Comparison of ENCODE assay signal across 17 cellular contexts in genomic region chr9:115517335-115518075, GRCh38.
"Had no signal": no experiment of that assay in that cellular context is flagged by ENCODE, and none has a peak within 500 bp of the region (broad histone marks: within the 10 kb centered on the region; RNA-seq: fewer than 3 reads in every experiment).

No MANE protein-coding gene starts in this region.

- H3K4me3 ChIP-seq: lower lobe of right lung, mucosa of descending colon had no signal

- H3K4me1 Mint-ChIP-seq: activated naive CD4-positive, alpha-beta T cell treated with anti-CD3 and anti-CD28 coated beads, Interleukin-2, amount 50 U/mL, for 24 hours; immature natural killer cell; naive thymus-derived CD8-positive, alpha-beta T cell had no signal

- H3K27me3 ChIP-seq: brain microvascular endothelial cell had no signal

- H3K27ac ChIP-seq: brain microvascular endothelial cell, lower lobe of right lung, VCaP had no signal

- H3K27ac Mint-ChIP-seq: activated naive CD4-positive, alpha-beta T cell treated with anti-CD3 and anti-CD28 coated beads, Interleukin-2, amount 50 U/mL, for 24 hours; dendritic cell treated with granulocyte-macrophage colony-stimulating factor and Interleukin-4, amounts not matched to agents 40 ng/mL and 50 ng/mL, for 4 days; effector memory CD8-positive, alpha-beta T cell; immature natural killer cell; naive thymus-derived CD8-positive, alpha-beta T cell had no signal

- H3K9me3 ChIP-seq: lower lobe of right lung, mucosa of descending colon had no signal

- H3K36me3 Mint-ChIP-seq: activated naive CD4-positive, alpha-beta T cell treated with anti-CD3 and anti-CD28 coated beads, Interleukin-2, amount 50 U/mL, for 24 hours; immature natural killer cell; naive thymus-derived CD8-positive, alpha-beta T cell had no signal

- H3K4me1 ChIP-seq: lower lobe of right lung had no signal

- ATAC-seq: effector memory CD8-positive, alpha-beta T cell; left cardiac atrium; lower lobe of right lung; mucosa of descending colon; naive thymus-derived CD8-positive, alpha-beta T cell; sciatic nerve had no signal

- DNase-seq: activated CD4-positive, alpha-beta T cell treated with anti-CD3 and anti-CD28 coated beads for 48 hours; amniotic stem cell; brain microvascular endothelial cell; effector memory CD8-positive, alpha-beta T cell; glutamatergic neuron; immature natural killer cell; left cardiac atrium; lower lobe of right lung; mucosa of descending colon; naive thymus-derived CD8-positive, alpha-beta T cell; nucleus accumbens; stimulated activated CD4-positive, alpha-beta T cell treated with anti-CD3 and anti-CD28 coated beads, Interleukin-12 subunit alpha, Interleukin-12 subunit beta, amount 100 ng/mL, for 4 hours; stimulated activated naive CD4-positive, alpha-beta T cell treated with Interleukin-2 at 50 U/mL for 16 hours had no signal

- H3K4me3 Mint-ChIP-seq: activated naive CD4-positive, alpha-beta T cell treated with anti-CD3 and anti-CD28 coated beads, Interleukin-2, amount 50 U/mL, for 24 hours; dendritic cell treated with granulocyte-macrophage colony-stimulating factor and Interleukin-4, amounts not matched to agents 40 ng/mL and 50 ng/mL, for 4 days; effector memory CD8-positive, alpha-beta T cell; immature natural killer cell; naive thymus-derived CD8-positive, alpha-beta T cell had no signal

- H3K36me3 ChIP-seq: brain microvascular endothelial cell, lower lobe of right lung had no signal

- H3K27me3 Mint-ChIP-seq: activated naive CD4-positive, alpha-beta T cell treated with anti-CD3 and anti-CD28 coated beads, Interleukin-2, amount 50 U/mL, for 24 hours had no signal

- H3K9me3 Mint-ChIP-seq: activated naive CD4-positive, alpha-beta T cell treated with anti-CD3 and anti-CD28 coated beads, Interleukin-2, amount 50 U/mL, for 24 hours; dendritic cell treated with granulocyte-macrophage colony-stimulating factor and Interleukin-4, amounts not matched to agents 40 ng/mL and 50 ng/mL, for 4 days; effector memory CD8-positive, alpha-beta T cell; naive thymus-derived CD8-positive, alpha-beta T cell had no signal
